11 cellular contexts compared by ENCODE assay signal in the genomic region with DNA sequence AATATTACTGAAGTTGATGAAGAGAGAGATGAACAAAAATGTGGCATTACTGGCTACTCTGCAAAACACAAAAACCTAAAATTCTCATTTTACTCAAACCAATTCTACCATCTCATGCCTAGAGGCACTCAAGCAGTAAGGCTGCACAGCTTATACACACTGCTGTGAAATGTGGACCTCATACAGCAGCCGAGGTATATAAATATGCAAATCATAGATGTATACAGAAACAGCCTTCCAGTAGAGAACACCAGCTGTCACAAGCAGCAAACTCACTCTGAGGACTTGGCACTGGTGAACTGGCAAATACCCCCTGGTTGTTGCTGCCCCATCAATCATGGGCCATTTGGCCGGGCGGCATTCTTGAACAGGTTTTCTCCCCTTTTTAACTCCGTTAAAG.
A peak's percentile ranks its signal among the peaks of the same experiment; 100 is the strongest.
DNase-seq lines count a peak whose midpoint lies in the region; ATAC-seq, FAIRE-seq and TF ChIP-seq lines count a peak whose summit lies in the region.
"Had no signal": no experiment of that assay in that cellular context is flagged by ENCODE, and none has a peak within 500 bp of the region (broad histone marks: within the 10 kb centered on the region; RNA-seq: fewer than 3 reads in every experiment).

No MANE protein-coding gene starts in this region.

- intact Hi-C loops in sciatic nerve (cut with DNase I): no loop called here

- no peaks in the 10 kb centered on the region for H3K36me3 ChIP-seq in keratinocyte (ENCODE audit: control insufficient read depth in 2 of 2, extremely low read depth in 1 of 2, insufficient read depth in 2 of 2, low read length in 2 of 2)

- H3K9ac ChIP-seq in keratinocyte (ENCODE audit: control insufficient read depth, extremely low read depth, insufficient read depth, low read length): no peak overlapping the region

- no peak overlapping the region for H3K4me2 ChIP-seq in keratinocyte (ENCODE audit: control insufficient read depth, extremely low read depth, insufficient read depth, low read depth, low read length)

- peaks cover 5% of the 10 kb centered on the region for H3K4me1 ChIP-seq in keratinocyte (ENCODE audit: control insufficient read depth, extremely low read depth, insufficient read depth, low read length)

- H3K9me3 ChIP-seq in keratinocyte (ENCODE audit: control insufficient read depth, low read depth, low read length): no peaks in the 10 kb centered on the region

- peak overlapping the region; percentile 16 for H2AFZ ChIP-seq in keratinocyte (ENCODE audit: control insufficient read depth, low read length)

- dilution Hi-C loops in keratinocyte (cut with MboI; ENCODE audit: extremely low pct_ligation_motif_present, low sequenced_read_pairs): no loop called here

- no peak for TF ChIP-seq CTCF in keratinocyte (optimal IDR thresholded peaks at IDR 0.05 in 1 of 3, IDR thresholded peaks at IDR 0.05 in 1 of 3, conservative IDR thresholded peaks at IDR 0.05 in 1 of 3; ENCODE audit: extremely low read depth in 1 of 3, insufficient read depth in 2 of 3, low read length in 3 of 3)
- no peak for TF ChIP-seq CTCF in omental fat pad (IDR thresholded peaks at IDR 0.05)

- no peak overlapping the region for H3K27ac ChIP-seq in keratinocyte (ENCODE audit: control insufficient read depth, insufficient read depth, low read length)

- no peaks in the 10 kb centered on the region for H4K20me1 ChIP-seq in keratinocyte (ENCODE audit: control insufficient read depth, extremely low read depth, insufficient read depth, low read length)

- no peaks in the 10 kb centered on the region for H3K27me3 ChIP-seq in keratinocyte (ENCODE audit: control insufficient read depth, extremely low read depth, insufficient read depth, low read length)

- ATAC-seq in GM19328 (IDR thresholded peaks at IDR 0.05; ENCODE audit: unreplicated experiment) (peak; percentile 99), HG02623 (IDR thresholded peaks at IDR 0.05; ENCODE audit: unreplicated experiment) (peak; percentile 92), HG03439 (IDR thresholded peaks at IDR 0.05; ENCODE audit: unreplicated experiment) (peak; percentile 86), sciatic nerve (no peak), omental fat pad (ENCODE audit: low FRiP score) (no peak)

- DNase-seq in keratinocyte (ENCODE audit: low read depth, low spot score) (no peak), medulla oblongata (ENCODE audit: extremely low spot score) (no peak), sciatic nerve (ENCODE audit: low spot score) (no peak), omental fat pad (ENCODE audit: low spot score) (no peak)
- DNase-seq: activated CD4-positive, alpha-beta memory T cell treated with anti-CD3 and anti-CD28 coated beads, Interleukin-2, amount 10 ng/mL, durations not matched to agents 7 days and 5 days; CD4-positive, alpha-beta memory T cell; IMR-90; NCI-H2029 treated with DMSO at 0.1 percent for 48 hours had no signal

- no peak for FAIRE-seq in keratinocyte (lab: Jason Lieb, UNC)

- no peaks in the 10 kb centered on the region for H3K79me2 ChIP-seq in keratinocyte (ENCODE audit: control insufficient read depth, insufficient read depth, low read length)

- no peak overlapping the region for H3K4me3 ChIP-seq in keratinocyte (ENCODE audit: control insufficient read depth in 2 of 3, extremely low read depth in 1 of 3, insufficient read depth in 2 of 3, low read depth in 1 of 3, low read length in 3 of 3)

- H3K9me1 ChIP-seq in keratinocyte (ENCODE audit: control insufficient read depth, extremely low read depth, insufficient read depth, low read length): no peaks in the 10 kb centered on the region

Comparison
In these comparisons a context has a peak if more than half of its experiments do, and no peak if none do; other contexts are left out.
1. ATAC-seq: peak in GM19328 (single experiment), HG02623 (single experiment) and HG03439 (single experiment); none in sciatic nerve (single experiment) and omental fat pad (single experiment).